In genomic region chr4:81724925-81725329, GRCh38 we compare ENCODE assay signal across 8 cellular contexts.
DNase-seq lines count a peak whose midpoint lies in the region; ATAC-seq and TF ChIP-seq lines count a peak whose summit lies in the region.

No MANE protein-coding gene starts in this region.

- TF ChIP-seq CTCF in gastroesophageal sphincter (IDR thresholded peaks at IDR 0.05) (no peak), retinal pigment epithelial cell (conservative IDR thresholded peaks at IDR 0.05; ENCODE audit: low read depth, low read length) (no peak)

- H3K36me3 ChIP-seq in HUES48 (ENCODE audit: control insufficient read depth, insufficient read depth, low read length), result no peaks in the 10 kb centered on the region
- H3K36me3 ChIP-seq in gastroesophageal sphincter, result no peaks in the 10 kb centered on the region

- peaks cover 13% of the 10 kb centered on the region for H3K4me1 Mint-ChIP-seq in activated CD8-positive, alpha-beta memory T cell treated with anti-CD3 and anti-CD28 coated beads, Interleukin-2, amount 10 ng/mL, durations not matched to agents 7 days and 5 days

- H3K27me3 ChIP-seq in HUES48 (ENCODE audit: control insufficient read depth, insufficient read depth, low read length) (no peaks in the 10 kb centered on the region), gastroesophageal sphincter (no peaks in the 10 kb centered on the region)

- WGBS in gastroesophageal sphincter (ENCODE audit: low coverage in 1 of 2), 2 donors, result 80 to 85% methylated on average over 1 to 2 of the region's 2 CpGs

- CTCF ChIA-PET in activated CD8-positive, alpha-beta memory T cell treated with anti-CD3 and anti-CD28 coated beads, Interleukin-2, amount 10 ng/mL, durations not matched to agents 7 days and 5 days (lab: Charles Lee), result interaction anchor here (0.9 to 2.9 kb wide), 2 partner anchors 120 to 258 kb away, joined by 3 to 8 read pairs; no protein-coding TSS in a partner anchor

- no peak overlapping the region for H3K9ac ChIP-seq in HUES48 (ENCODE audit: low read depth, low read length)

- in situ Hi-C loops in Caki2 (cut with HindIII; ENCODE audit: low pct_unique_long_range_greater_than_20kb, low sequenced_read_pairs), result no loop called here

- DNase-seq in Caki2 (ENCODE audit: low read depth) (peak; percentile 67), retinal pigment epithelial cell (ENCODE audit: low read depth) (peak; percentile 6), NCI-H774 (lab: John Stamatoyannopoulos, UW) (no peak), SW 1271 (lab: John Stamatoyannopoulos, UW) (no peak)
- peak; percentile 83 for DNase-seq in activated CD8-positive, alpha-beta memory T cell treated with anti-CD3 and anti-CD28 coated beads, Interleukin-2, amount 10 ng/mL, durations not matched to agents 7 days and 5 days

- H3K4me3 ChIP-seq in HUES48 (ENCODE audit: low read depth, low read length), result no peak overlapping the region
- no peak overlapping the region for H3K4me3 ChIP-seq in gastroesophageal sphincter
- H3K4me3 ChIP-seq in retinal pigment epithelial cell (ENCODE audit: low read length), result no peak overlapping the region

- peaks cover 20% of the 10 kb centered on the region for H3K27me3 Mint-ChIP-seq in activated CD8-positive, alpha-beta memory T cell treated with anti-CD3 and anti-CD28 coated beads, Interleukin-2, amount 10 ng/mL, durations not matched to agents 7 days and 5 days

- ATAC-seq in GM21390 (IDR thresholded peaks at IDR 0.05; ENCODE audit: unreplicated experiment), result peak; percentile 96
- peak; percentile 100 for ATAC-seq in activated CD8-positive, alpha-beta memory T cell treated with anti-CD3 and anti-CD28 coated beads, Interleukin-2, amount 10 ng/mL, durations not matched to agents 7 days and 5 days
- peak; percentile 76 for ATAC-seq in gastroesophageal sphincter

- H3K4me1 ChIP-seq in HUES48 (ENCODE audit: control insufficient read depth, insufficient read depth, low read length) (no peaks in the 10 kb centered on the region), gastroesophageal sphincter (peaks cover 0 to 12% (median 5%) of the 10 kb centered on the region in 3 donors)

- H3K4me3 Mint-ChIP-seq in activated CD8-positive, alpha-beta memory T cell treated with anti-CD3 and anti-CD28 coated beads, Interleukin-2, amount 10 ng/mL, durations not matched to agents 7 days and 5 days, result no peak overlapping the region

- H3K9me3 ChIP-seq in HUES48 (ENCODE audit: control insufficient read depth, insufficient read depth, low read length) (no peaks in the 10 kb centered on the region), gastroesophageal sphincter (peaks cover 0 to 9% (median 0%) of the 10 kb centered on the region in 3 donors)

- H3K9me3 Mint-ChIP-seq in activated CD8-positive, alpha-beta memory T cell treated with anti-CD3 and anti-CD28 coated beads, Interleukin-2, amount 10 ng/mL, durations not matched to agents 7 days and 5 days (ENCODE audit: low read depth), result no peaks in the 10 kb centered on the region

- H3K27ac Mint-ChIP-seq in activated CD8-positive, alpha-beta memory T cell treated with anti-CD3 and anti-CD28 coated beads, Interleukin-2, amount 10 ng/mL, durations not matched to agents 7 days and 5 days, result no peak overlapping the region

- H3K27ac ChIP-seq in HUES48 (ENCODE audit: low read depth, low read length), result peak overlapping the region; percentile 33
- no peak overlapping the region for H3K27ac ChIP-seq in gastroesophageal sphincter

- TF ChIP-seq EP300 in gastroesophageal sphincter (IDR thresholded peaks at IDR 0.05), result no peak

- no peak for TF ChIP-seq POLR2A in gastroesophageal sphincter (IDR thresholded peaks at IDR 0.05)

- no peaks in the 10 kb centered on the region for H3K36me3 Mint-ChIP-seq in activated CD8-positive, alpha-beta memory T cell treated with anti-CD3 and anti-CD28 coated beads, Interleukin-2, amount 10 ng/mL, durations not matched to agents 7 days and 5 days

Comparison
In these comparisons a context has a peak if more than half of its experiments do, and no peak if none do; other contexts are left out.
1. DNase-seq: peak in Caki2 (single experiment), activated CD8-positive, alpha-beta memory T cell treated with anti-CD3 and anti-CD28 coated beads, Interleukin-2, amount 10 ng/mL, durations not matched to agents 7 days and 5 days (single experiment) and retinal pigment epithelial cell (single experiment); none in NCI-H774 (single experiment) and SW 1271 (0 of 2).
2. Peak in every context shown above with its lines, with median percentiles within 50 percentile points of each other: ATAC-seq.